ENCODE assay signal across 8 cellular contexts in genomic region chr6:131116755-131117360, GRCh38. TPM values are rescaled to one million over a fixed set of nuclear protein-coding genes. Genes with fewer than 3 reads are reported as not detected.
DNase-seq lines count a peak whose midpoint lies in the region; ATAC-seq, FAIRE-seq and TF ChIP-seq lines count a peak whose summit lies in the region.

No MANE protein-coding gene starts in this region.

- DNase-seq in AG08395 (ENCODE audit: low spot score) (peak; percentile 53), GM12892 (ENCODE audit: insufficient read length) (no peak), NT2/D1 (ENCODE audit: low read depth, low spot score) (peak; percentile 11), pancreas (no peak)

- peak in 3 of 4 donors; percentile 76 to 83 (median 83) for ATAC-seq in pancreas
- no peak for ATAC-seq in HG03442 (IDR thresholded peaks at IDR 0.05; ENCODE audit: unreplicated experiment)
- no peak for ATAC-seq in HG03095 (IDR thresholded peaks at IDR 0.05; ENCODE audit: unreplicated experiment)
- ATAC-seq in GM21737 (IDR thresholded peaks at IDR 0.05; ENCODE audit: unreplicated experiment): no peak

- intact Hi-C loops in pancreas (cut with DNase I): loop anchor here in 2 of 3 donors (5.0 to 10.0 kb wide), 2 partner anchors 230 to 242 kb away; no protein-coding TSS in a partner anchor

- H3K9me3 ChIP-seq in NT2/D1 (ENCODE audit: insufficient read depth, low read length) (no peaks in the 10 kb centered on the region; the same call in 1 of the 2 replicates), pancreas (no peaks in the 10 kb centered on the region)

- peak; percentile 15 to 31 (median 24) for TF ChIP-seq CTCF in pancreas (IDR thresholded peaks at IDR 0.05)

- TF ChIP-seq POLR2A in GM12892 (IDR thresholded peaks at IDR 0.05; ENCODE audit: low read depth, low read length): no peak

- H3K36me3 ChIP-seq in NT2/D1 (ENCODE audit: insufficient read depth, insufficient read length, low read length) (no peaks in the 10 kb centered on the region), pancreas (no peaks in the 10 kb centered on the region)

- no peaks in the 10 kb centered on the region for H3K4me1 ChIP-seq in NT2/D1 (ENCODE audit: insufficient read depth, insufficient read length)
- no peaks in the 10 kb centered on the region for H3K4me1 ChIP-seq in pancreas

- no peaks in the 10 kb centered on the region for H3K27me3 ChIP-seq in NT2/D1 (ENCODE audit: insufficient read depth, insufficient read length)
- no peaks in the 10 kb centered on the region for H3K27me3 ChIP-seq in pancreas

- no peak overlapping the region for H3K27ac ChIP-seq in pancreas

- FAIRE-seq in GM12892 (lab: Jason Lieb, UNC) (peak; percentile 66), endometrium (lab: Jason Lieb, UNC) (peak; percentile 87), pancreas (lab: Jason Lieb, UNC) (peak; percentile 94)

- H3K4me3 ChIP-seq in NT2/D1 (ENCODE audit: insufficient read length, low read depth) (no peak overlapping the region), pancreas (no peak overlapping the region)

- 18 to 26% methylated on average over 4 of the region's 4 CpGs for WGBS in pancreas, 2 donors

- H3K9ac ChIP-seq in NT2/D1 (ENCODE audit: insufficient read length, low read depth): no peak overlapping the region

RNA-seq across cellular contexts. Expression of gene AKAP7, which starts 18.4 kb away (rescaled TPM):
- polyA plus RNA-seq in GM12892 (2012; ENCODE audit: missing spikeins): not detected
- 10 to 100 TPM; 20.5 to 57.7 (median 24.1) TPM for total RNA-seq in pancreas
- polyA plus RNA-seq in pancreas: 10 to 100 TPM; 69.6 to 82.0 TPM

RNA-seq across cellular contexts. Expression of gene EPB41L2, which starts 53.8 kb away (rescaled TPM):
- polyA plus RNA-seq in GM12892 (2012; ENCODE audit: missing spikeins): 22.3 TPM
- 10 to 100 TPM; 13.8 to 63.0 (median 23.6) TPM for total RNA-seq in pancreas
- polyA plus RNA-seq in pancreas: 10 to 100 TPM; 13.0 to 14.0 TPM

Comparison
In these comparisons a context has a peak if more than half of its experiments do, and no peak if none do; other contexts are left out.
1. DNase-seq: peak in AG08395 (single experiment) and NT2/D1 (single experiment); none in GM12892 (single experiment) and pancreas (0 of 6).
2. ATAC-seq: peak in pancreas (3 of 4); none in HG03442 (single experiment), HG03095 (single experiment) and GM21737 (single experiment).